ENCODE assay signal across 8 cellular contexts in the genomic region with DNA sequence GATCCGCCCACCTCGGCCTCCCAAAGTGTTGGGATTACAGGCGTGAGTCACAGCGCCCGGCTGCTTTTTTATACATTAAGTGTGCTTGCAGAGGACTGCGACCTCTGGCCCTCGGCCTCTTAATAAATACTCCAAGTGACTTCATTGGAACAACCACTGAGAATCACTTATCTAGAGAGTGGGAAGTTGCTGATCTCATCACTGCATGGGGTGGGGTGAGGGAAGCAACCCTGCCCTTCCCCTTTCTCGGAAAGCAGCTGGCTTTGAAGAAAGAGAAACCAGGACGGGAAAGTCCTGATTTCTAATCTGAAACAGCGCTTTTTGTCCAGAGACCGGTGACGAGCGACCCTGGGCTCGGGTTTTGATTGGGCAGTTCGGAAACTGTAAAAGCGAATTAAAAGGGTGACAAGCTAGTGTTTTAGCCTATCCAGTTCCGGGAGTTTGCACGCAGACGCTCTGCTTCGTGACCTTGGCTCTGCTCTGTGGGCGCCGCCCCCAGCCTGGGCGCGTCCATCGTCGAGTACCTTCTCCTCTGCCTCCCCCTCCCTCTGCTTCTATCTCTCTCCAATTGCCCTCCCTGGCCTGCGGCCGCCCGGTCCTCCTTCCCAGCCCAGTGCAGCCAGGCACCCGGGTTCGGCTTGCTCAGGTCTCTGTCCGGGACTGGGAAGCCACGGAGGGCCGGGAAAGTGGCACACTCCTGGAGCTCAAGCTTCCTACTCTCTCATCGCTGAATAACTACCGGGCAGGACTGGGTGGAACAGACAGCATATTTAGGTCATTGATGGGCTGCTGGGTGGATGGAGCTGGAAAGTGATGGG. TPM values are rescaled to one million over a fixed set of nuclear protein-coding genes. Genes with fewer than 3 reads are reported as not detected.
DNase-seq lines count a peak whose midpoint lies in the region; TF ChIP-seq lines count a peak whose summit lies in the region.

No MANE protein-coding gene starts in this region.

- H3K4me2 ChIP-seq in neural progenitor cell = peak overlapping the region; percentile 85

- H3K36me3 Mint-ChIP-seq in activated naive CD4-positive, alpha-beta T cell treated with anti-CD3 and anti-CD28 coated beads for 36 hours (ENCODE audit: low read depth) = peaks cover 28% of the 10 kb centered on the region
- peaks cover 14% of the 10 kb centered on the region for H3K36me3 Mint-ChIP-seq in neural progenitor cell

- CTCF ChIA-PET in activated naive CD4-positive, alpha-beta T cell treated with anti-CD3 and anti-CD28 coated beads for 36 hours (lab: Charles Lee) = interaction anchor here (0.6 to 8.3 kb wide), 7 partner anchors 8 to 150 kb away, joined by 3 to 110 read pairs (median 4); a partner anchor contains a TSS

- H3K4me1 Mint-ChIP-seq in activated naive CD4-positive, alpha-beta T cell treated with anti-CD3 and anti-CD28 coated beads for 36 hours (ENCODE audit: low read depth) = peaks cover 69% of the 10 kb centered on the region
- peaks cover 24% of the 10 kb centered on the region for H3K4me1 Mint-ChIP-seq in neural progenitor cell

- peak overlapping the region; percentile 77 for H3K27ac ChIP-seq in SJSA1
- H3K27ac ChIP-seq in neural progenitor cell = no peak overlapping the region
- H3K27ac ChIP-seq in stomach smooth muscle (ENCODE audit: low read length) = peak overlapping the region; percentile 98

- no peaks in the 10 kb centered on the region for H3K79me2 ChIP-seq in neural progenitor cell (ENCODE audit: low read depth)

- peak overlapping the region; percentile 97 for H3K4me3 Mint-ChIP-seq in activated naive CD4-positive, alpha-beta T cell treated with anti-CD3 and anti-CD28 coated beads for 36 hours
- peak overlapping the region; percentile 97 for H3K4me3 Mint-ChIP-seq in neural progenitor cell

- H3K27me3 ChIP-seq in SJSA1 (replicated peaks) = no peaks in the 10 kb centered on the region
- H3K27me3 ChIP-seq in neural progenitor cell = peaks cover 33% of the 10 kb centered on the region
- H3K27me3 ChIP-seq in stomach smooth muscle (ENCODE audit: control insufficient read depth in 1 of 2, insufficient read depth in 2 of 2, low read length in 2 of 2) = no peaks in the 10 kb centered on the region

- no peaks in the 10 kb centered on the region for H4K20me1 ChIP-seq in neural progenitor cell (ENCODE audit: low read depth)

- TF ChIP-seq CTCF in HFF-Myc (IDR thresholded peaks at IDR 0.05; ENCODE audit: low read depth, low read length, missing control alignments) = no peak
- no peak for TF ChIP-seq CTCF in neural progenitor cell (IDR thresholded peaks at IDR 0.05)

- peak overlapping the region; percentile 82 for H3K4me3 ChIP-seq in HFF-Myc (replicated peaks; ENCODE audit: low read depth, low read length)
- peak overlapping the region; percentile 51 for H3K4me3 ChIP-seq in SJSA1
- peak overlapping the region; percentile 53 for H3K4me3 ChIP-seq in neural progenitor cell
- peak overlapping the region; percentile 77 to 99 for H3K4me3 ChIP-seq in stomach smooth muscle (ENCODE audit: low read length in 2 of 2)

- no peaks in the 10 kb centered on the region for H3K9me3 Mint-ChIP-seq in activated naive CD4-positive, alpha-beta T cell treated with anti-CD3 and anti-CD28 coated beads for 36 hours
- H3K9me3 Mint-ChIP-seq in neural progenitor cell = no peaks in the 10 kb centered on the region

- H3K27me3 Mint-ChIP-seq in activated naive CD4-positive, alpha-beta T cell treated with anti-CD3 and anti-CD28 coated beads for 36 hours (ENCODE audit: low read depth) = no peaks in the 10 kb centered on the region
- H3K27me3 Mint-ChIP-seq in neural progenitor cell (ENCODE audit: insufficient read depth, low read depth) = peaks cover 4% of the 10 kb centered on the region

- H3K9me3 ChIP-seq in SJSA1 (replicated peaks) (no peaks in the 10 kb centered on the region), neural progenitor cell (ENCODE audit: low read depth) (no peaks in the 10 kb centered on the region), stomach smooth muscle (ENCODE audit: control insufficient read depth in 2 of 2, low read length in 2 of 2) (no peaks in the 10 kb centered on the region)

- peaks cover 18% of the 10 kb centered on the region for H3F3A ChIP-seq in neural progenitor cell (ENCODE audit: low read depth)

- peak; percentile 95 for DNase-seq in GM03348 (ENCODE audit: low spot score)
- DNase-seq in HFF-Myc (ENCODE audit: extremely low read depth, low read depth) = peak; percentile 98
- DNase-seq in MV-4-11 (lab: John Stamatoyannopoulos, UW) = peak; percentile 99
- peak; percentile 93 to 99 for DNase-seq in SJSA1 (ENCODE audit: low read depth in 1 of 2, low spot score in 2 of 2)
- DNase-seq in activated naive CD4-positive, alpha-beta T cell treated with anti-CD3 and anti-CD28 coated beads for 36 hours = peak; percentile 97
- DNase-seq in foreskin melanocyte = peak; percentile 99
- DNase-seq in neural progenitor cell (ENCODE audit: low spot score) = peak; percentile 82

- intact Hi-C loops in activated naive CD4-positive, alpha-beta T cell treated with anti-CD3 and anti-CD28 coated beads for 36 hours (cut with micrococcal nuclease) = loop anchor here (1.0 to 5.0 kb wide), 11 partner anchors 8 to 909 kb away; a partner anchor contains a TSS

- H3K27ac Mint-ChIP-seq in activated naive CD4-positive, alpha-beta T cell treated with anti-CD3 and anti-CD28 coated beads for 36 hours = peak overlapping the region; percentile 99
- peak overlapping the region; percentile 90 for H3K27ac Mint-ChIP-seq in neural progenitor cell

- H3K36me3 ChIP-seq in SJSA1 (no peaks in the 10 kb centered on the region), neural progenitor cell (no peaks in the 10 kb centered on the region), stomach smooth muscle (ENCODE audit: control insufficient read depth in 2 of 2, insufficient read depth in 2 of 2, low read length in 2 of 2) (peaks cover 7 to 9% of the 10 kb centered on the region in 2 donors)

- peaks cover 29% of the 10 kb centered on the region for H3K4me1 ChIP-seq in SJSA1 (replicated peaks)
- no peaks in the 10 kb centered on the region for H3K4me1 ChIP-seq in neural progenitor cell
- H3K4me1 ChIP-seq in stomach smooth muscle (ENCODE audit: control insufficient read depth, insufficient read depth, low read length) = peaks cover 12% of the 10 kb centered on the region

- no peak overlapping the region for H3K9ac ChIP-seq in neural progenitor cell
- peak overlapping the region; percentile 87 to 98 for H3K9ac ChIP-seq in stomach smooth muscle (ENCODE audit: low read length in 2 of 2)

- peak overlapping the region; percentile 81 for H2AFZ ChIP-seq in neural progenitor cell (replicated peaks)

RNA-seq across cellular contexts. Expression of a gene that starts 7.5 kb away (rescaled TPM):
- 9.1 and 10.9 TPM in 2 replicates for total RNA-seq in SJSA1 (2014; rRNA removed; shearing (Covaris generic))
- 10 to 100 TPM; 40.3 to 42.5 TPM for total RNA-seq in activated naive CD4-positive, alpha-beta T cell treated with anti-CD3 and anti-CD28 coated beads for 36 hours
- 0.46 and 0.51 TPM in 2 replicates for total RNA-seq in neural progenitor cell (ENCODE audit: low replicate concordance)

RNA-seq across cellular contexts. Expression of a gene that starts 17.5 kb away (rescaled TPM):
- total RNA-seq in SJSA1 (2014; rRNA removed; shearing (Covaris generic)) = 7,277 and 7,743 TPM in 2 replicates
- 1,000 to 10,000 TPM; 5,387 to 5,703 TPM for total RNA-seq in activated naive CD4-positive, alpha-beta T cell treated with anti-CD3 and anti-CD28 coated beads for 36 hours
- total RNA-seq in neural progenitor cell (ENCODE audit: low replicate concordance) = 73.5 and 120 TPM in 2 replicates

RNA-seq across cellular contexts. Expression of a gene that starts 17.7 kb away (rescaled TPM):
- 0.19 and 0.29 TPM in 2 replicates for total RNA-seq in SJSA1 (2014; rRNA removed; shearing (Covaris generic))
- 1 to 10 TPM; 6.1 to 6.3 TPM for total RNA-seq in activated naive CD4-positive, alpha-beta T cell treated with anti-CD3 and anti-CD28 coated beads for 36 hours
- 0.68 TPM in 1 of 2 replicates, not detected in the other for total RNA-seq in neural progenitor cell (ENCODE audit: low replicate concordance)

Comparison
In these comparisons a context has a peak if more than half of its experiments do, and no peak if none do; other contexts are left out.
1. RNA of a gene that starts 17.5 kb away (total RNA-seq): 7,277 to 7,743 TPM in SJSA1 and 5,387 to 5,703 TPM in activated naive CD4-positive, alpha-beta T cell treated with anti-CD3 and anti-CD28 coated beads for 36 hours; 73.5 to 120 TPM in neural progenitor cell; every median in the first group is over 10 times any median in the second.
2. Peak in every context shown above with its lines, with median percentiles within 50 percentile points of each other: DNase-seq and H3K4me3 ChIP-seq.